In the genomic region with DNA sequence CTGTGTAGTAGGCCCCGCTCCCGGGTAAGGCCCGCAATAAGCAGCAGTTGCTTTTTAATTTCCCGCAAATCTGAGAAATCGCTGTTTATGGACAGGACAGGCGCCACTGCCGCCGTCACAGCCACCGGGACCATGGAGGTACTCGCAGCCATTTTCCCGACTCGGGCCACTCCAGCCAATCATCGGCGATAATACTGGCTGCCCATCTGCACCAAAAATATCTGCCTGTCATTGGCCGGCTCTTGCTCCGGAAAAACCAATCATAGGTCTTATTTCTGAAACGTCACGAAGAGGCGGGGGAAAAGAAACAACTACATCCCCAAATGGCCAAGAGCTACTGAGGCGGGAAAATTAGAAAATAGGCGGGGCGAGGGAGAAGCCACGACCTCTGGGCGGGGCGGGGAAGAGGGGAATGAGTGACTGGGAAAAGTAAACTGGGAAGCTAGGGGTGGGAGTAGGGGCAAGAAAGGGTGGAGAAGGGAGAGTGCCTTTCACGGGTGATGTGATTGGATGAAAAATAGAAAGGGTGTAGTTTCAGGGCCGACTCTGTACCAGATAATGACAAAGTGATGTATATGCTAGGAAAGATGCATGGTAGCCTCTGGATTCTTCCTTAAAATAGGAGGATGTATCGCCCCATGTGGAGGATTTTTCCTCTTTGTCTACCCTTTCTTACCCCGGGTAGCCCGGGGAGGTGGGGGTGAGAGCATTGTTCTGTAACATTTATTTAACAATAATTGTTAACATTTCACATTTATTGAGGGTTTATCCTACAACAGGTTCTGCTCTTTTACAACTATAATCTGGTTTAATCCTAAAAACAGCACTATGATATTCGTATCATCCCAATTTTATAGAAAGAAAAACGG, we compare ENCODE assay signal across 1 cellular context.
TF ChIP-seq lines count a peak whose summit lies in the region.

A gene with protein sequence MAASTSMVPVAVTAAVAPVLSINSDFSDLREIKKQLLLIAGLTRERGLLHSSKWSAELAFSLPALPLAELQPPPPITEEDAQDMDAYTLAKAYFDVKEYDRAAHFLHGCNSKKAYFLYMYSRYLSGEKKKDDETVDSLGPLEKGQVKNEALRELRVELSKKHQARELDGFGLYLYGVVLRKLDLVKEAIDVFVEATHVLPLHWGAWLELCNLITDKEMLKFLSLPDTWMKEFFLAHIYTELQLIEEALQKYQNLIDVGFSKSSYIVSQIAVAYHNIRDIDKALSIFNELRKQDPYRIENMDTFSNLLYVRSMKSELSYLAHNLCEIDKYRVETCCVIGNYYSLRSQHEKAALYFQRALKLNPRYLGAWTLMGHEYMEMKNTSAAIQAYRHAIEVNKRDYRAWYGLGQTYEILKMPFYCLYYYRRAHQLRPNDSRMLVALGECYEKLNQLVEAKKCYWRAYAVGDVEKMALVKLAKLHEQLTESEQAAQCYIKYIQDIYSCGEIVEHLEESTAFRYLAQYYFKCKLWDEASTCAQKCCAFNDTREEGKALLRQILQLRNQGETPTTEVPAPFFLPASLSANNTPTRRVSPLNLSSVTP (minus strand): TSS at position 163 of the 869 bp plus-strand sequence. CDS start 11 bp downstream, at position 152.

TF ChIP-seq in HepG2, 621 proteins besides CTCF, POLR2A, EP300 and RAD21 (continued from another document and continues in another):
- TF ChIP-seq ZBTB8A (CRISPR knock-in tag; IDR thresholded peaks at IDR 0.05; ENCODE audit: borderline replicate concordance, low read depth), result no peak
- peak; percentile 43; the same call in 1 of the 2 replicates for TF ChIP-seq SMAD9 (CRISPR knock-in tag; IDR thresholded peaks at IDR 0.05)
- TF ChIP-seq NFKBIZ (CRISPR knock-in tag; IDR thresholded peaks at IDR 0.05), result peak; percentile 61; the same call in 1 of the 2 replicates
- TF ChIP-seq, protein P1, sequence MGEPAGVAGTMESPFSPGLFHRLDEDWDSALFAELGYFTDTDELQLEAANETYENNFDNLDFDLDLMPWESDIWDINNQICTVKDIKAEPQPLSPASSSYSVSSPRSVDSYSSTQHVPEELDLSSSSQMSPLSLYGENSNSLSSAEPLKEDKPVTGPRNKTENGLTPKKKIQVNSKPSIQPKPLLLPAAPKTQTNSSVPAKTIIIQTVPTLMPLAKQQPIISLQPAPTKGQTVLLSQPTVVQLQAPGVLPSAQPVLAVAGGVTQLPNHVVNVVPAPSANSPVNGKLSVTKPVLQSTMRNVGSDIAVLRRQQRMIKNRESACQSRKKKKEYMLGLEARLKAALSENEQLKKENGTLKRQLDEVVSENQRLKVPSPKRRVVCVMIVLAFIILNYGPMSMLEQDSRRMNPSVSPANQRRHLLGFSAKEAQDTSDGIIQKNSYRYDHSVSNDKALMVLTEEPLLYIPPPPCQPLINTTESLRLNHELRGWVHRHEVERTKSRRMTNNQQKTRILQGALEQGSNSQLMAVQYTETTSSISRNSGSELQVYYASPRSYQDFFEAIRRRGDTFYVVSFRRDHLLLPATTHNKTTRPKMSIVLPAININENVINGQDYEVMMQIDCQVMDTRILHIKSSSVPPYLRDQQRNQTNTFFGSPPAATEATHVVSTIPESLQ (CRISPR knock-in tag; conservative IDR thresholded peaks at IDR 0.05), result no peak
- no peak for TF ChIP-seq ZBTB7A (CRISPR knock-in tag; IDR thresholded peaks at IDR 0.05)
- TF ChIP-seq ZBTB38 (CRISPR knock-in tag; IDR thresholded peaks at IDR 0.05), result 0 out of 2 replicates have a peak, but pooled peaks have one; percentile 36
- TF ChIP-seq GATAD1 (CRISPR knock-in tag; IDR thresholded peaks at IDR 0.05), result peak; percentile 98
- TF ChIP-seq ZNF431 (CRISPR knock-in tag; IDR thresholded peaks at IDR 0.05; ENCODE audit: borderline replicate concordance, low read depth), result no peak
- peak; percentile 80 for TF ChIP-seq KAT8 (CRISPR knock-in tag; IDR thresholded peaks at IDR 0.05)
- no peak for TF ChIP-seq DPF2 (CRISPR knock-in tag; IDR thresholded peaks at IDR 0.05; ENCODE audit: borderline replicate concordance, low read depth)
- TF ChIP-seq MAZ (IDR thresholded peaks at IDR 0.05; ENCODE audit: borderline replicate concordance, low read depth, low read length), result peak; percentile 57; the same call in 1 of the 2 replicates
- TF ChIP-seq MAZ (CRISPR knock-in tag; IDR thresholded peaks at IDR 0.05; ENCODE audit: low read depth), result peak; percentile 51; the same call in 1 of the 2 replicates
- TF ChIP-seq ZNF160 (CRISPR knock-in tag; IDR thresholded peaks at IDR 0.05), result no peak
- 0 out of 2 replicates have a peak, but pooled peaks have one; percentile 47 for TF ChIP-seq ZNF619 (CRISPR knock-in tag; IDR thresholded peaks at IDR 0.05)
- no peak for TF ChIP-seq MIER3 (CRISPR knock-in tag; IDR thresholded peaks at IDR 0.05; ENCODE audit: borderline replicate concordance)
- TF ChIP-seq ZNF460 (CRISPR knock-in tag; IDR thresholded peaks at IDR 0.05; ENCODE audit: borderline replicate concordance), result no peak
- TF ChIP-seq, protein P2, sequence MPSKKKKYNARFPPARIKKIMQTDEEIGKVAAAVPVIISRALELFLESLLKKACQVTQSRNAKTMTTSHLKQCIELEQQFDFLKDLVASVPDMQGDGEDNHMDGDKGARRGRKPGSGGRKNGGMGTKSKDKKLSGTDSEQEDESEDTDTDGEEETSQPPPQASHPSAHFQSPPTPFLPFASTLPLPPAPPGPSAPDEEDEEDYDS (CRISPR knock-in tag; IDR thresholded peaks at IDR 0.05), result peak; percentile 71
- no peak for TF ChIP-seq AHR (CRISPR knock-in tag; IDR thresholded peaks at IDR 0.05)
- 0 out of 2 replicates have a peak, but pooled peaks have one; percentile 19 for TF ChIP-seq ZNF343 (CRISPR knock-in tag; IDR thresholded peaks at IDR 0.05)
- no peak for TF ChIP-seq CBX1 (IDR thresholded peaks at IDR 0.05; ENCODE audit: low read depth)
- no peak for TF ChIP-seq ZNF34 (CRISPR knock-in tag; IDR thresholded peaks at IDR 0.05; ENCODE audit: borderline replicate concordance)
- TF ChIP-seq, protein P3, sequence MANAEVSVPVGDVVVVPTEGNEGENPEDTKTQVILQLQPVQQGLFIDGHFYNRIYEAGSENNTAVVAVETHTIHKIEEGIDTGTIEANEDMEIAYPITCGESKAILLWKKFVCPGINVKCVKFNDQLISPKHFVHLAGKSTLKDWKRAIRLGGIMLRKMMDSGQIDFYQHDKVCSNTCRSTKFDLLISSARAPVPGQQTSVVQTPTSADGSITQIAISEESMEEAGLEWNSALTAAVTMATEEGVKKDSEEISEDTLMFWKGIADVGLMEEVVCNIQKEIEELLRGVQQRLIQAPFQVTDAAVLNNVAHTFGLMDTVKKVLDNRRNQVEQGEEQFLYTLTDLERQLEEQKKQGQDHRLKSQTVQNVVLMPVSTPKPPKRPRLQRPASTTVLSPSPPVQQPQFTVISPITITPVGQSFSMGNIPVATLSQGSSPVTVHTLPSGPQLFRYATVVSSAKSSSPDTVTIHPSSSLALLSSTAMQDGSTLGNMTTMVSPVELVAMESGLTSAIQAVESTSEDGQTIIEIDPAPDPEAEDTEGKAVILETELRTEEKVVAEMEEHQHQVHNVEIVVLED (CRISPR knock-in tag; IDR thresholded peaks at IDR 0.05; ENCODE audit: borderline replicate concordance), result peak; percentile 40; the same call in 1 of the 2 replicates
- TF ChIP-seq, protein P4, sequence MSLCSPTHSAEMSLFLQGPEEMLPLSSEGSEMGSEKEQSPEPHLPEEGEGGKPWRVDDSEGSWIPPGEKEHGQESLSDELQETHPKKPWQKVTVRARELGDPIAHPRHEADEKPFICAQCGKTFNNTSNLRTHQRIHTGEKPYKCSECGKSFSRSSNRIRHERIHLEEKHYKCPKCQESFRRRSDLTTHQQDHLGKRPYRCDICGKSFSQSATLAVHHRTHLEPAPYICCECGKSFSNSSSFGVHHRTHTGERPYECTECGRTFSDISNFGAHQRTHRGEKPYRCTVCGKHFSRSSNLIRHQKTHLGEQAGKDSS (CRISPR knock-in tag; IDR thresholded peaks at IDR 0.05; ENCODE audit: borderline replicate concordance, low read depth), result no peak
- TF ChIP-seq BORCS8-MEF2B (CRISPR knock-in tag; IDR thresholded peaks at IDR 0.05), result peak; percentile 81
- TF ChIP-seq, protein P5, sequence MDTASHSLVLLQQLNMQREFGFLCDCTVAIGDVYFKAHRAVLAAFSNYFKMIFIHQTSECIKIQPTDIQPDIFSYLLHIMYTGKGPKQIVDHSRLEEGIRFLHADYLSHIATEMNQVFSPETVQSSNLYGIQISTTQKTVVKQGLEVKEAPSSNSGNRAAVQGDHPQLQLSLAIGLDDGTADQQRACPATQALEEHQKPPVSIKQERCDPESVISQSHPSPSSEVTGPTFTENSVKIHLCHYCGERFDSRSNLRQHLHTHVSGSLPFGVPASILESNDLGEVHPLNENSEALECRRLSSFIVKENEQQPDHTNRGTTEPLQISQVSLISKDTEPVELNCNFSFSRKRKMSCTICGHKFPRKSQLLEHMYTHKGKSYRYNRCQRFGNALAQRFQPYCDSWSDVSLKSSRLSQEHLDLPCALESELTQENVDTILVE (CRISPR knock-in tag; IDR thresholded peaks at IDR 0.05), result no peak; the same call in 1 of the 2 replicates
- TF ChIP-seq ZNF567 (CRISPR knock-in tag; IDR thresholded peaks at IDR 0.05; ENCODE audit: borderline replicate concordance), result 0 out of 2 replicates have a peak, but pooled peaks have one; percentile 52
- TF ChIP-seq GATA4 (IDR thresholded peaks at IDR 0.05; ENCODE audit: borderline replicate concordance, low read depth), result no peak
- TF ChIP-seq, protein P6, sequence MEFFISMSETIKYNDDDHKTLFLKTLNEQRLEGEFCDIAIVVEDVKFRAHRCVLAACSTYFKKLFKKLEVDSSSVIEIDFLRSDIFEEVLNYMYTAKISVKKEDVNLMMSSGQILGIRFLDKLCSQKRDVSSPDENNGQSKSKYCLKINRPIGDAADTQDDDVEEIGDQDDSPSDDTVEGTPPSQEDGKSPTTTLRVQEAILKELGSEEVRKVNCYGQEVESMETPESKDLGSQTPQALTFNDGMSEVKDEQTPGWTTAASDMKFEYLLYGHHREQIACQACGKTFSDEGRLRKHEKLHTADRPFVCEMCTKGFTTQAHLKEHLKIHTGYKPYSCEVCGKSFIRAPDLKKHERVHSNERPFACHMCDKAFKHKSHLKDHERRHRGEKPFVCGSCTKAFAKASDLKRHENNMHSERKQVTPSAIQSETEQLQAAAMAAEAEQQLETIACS (CRISPR knock-in tag; IDR thresholded peaks at IDR 0.05), result no peak
- TF ChIP-seq, protein P7, sequence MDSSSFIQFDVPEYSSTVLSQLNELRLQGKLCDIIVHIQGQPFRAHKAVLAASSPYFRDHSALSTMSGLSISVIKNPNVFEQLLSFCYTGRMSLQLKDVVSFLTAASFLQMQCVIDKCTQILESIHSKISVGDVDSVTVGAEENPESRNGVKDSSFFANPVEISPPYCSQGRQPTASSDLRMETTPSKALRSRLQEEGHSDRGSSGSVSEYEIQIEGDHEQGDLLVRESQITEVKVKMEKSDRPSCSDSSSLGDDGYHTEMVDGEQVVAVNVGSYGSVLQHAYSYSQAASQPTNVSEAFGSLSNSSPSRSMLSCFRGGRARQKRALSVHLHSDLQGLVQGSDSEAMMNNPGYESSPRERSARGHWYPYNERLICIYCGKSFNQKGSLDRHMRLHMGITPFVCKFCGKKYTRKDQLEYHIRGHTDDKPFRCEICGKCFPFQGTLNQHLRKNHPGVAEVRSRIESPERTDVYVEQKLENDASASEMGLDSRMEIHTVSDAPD (CRISPR knock-in tag; IDR thresholded peaks at IDR 0.05), result no peak
- TF ChIP-seq HNRNPK (IDR thresholded peaks at IDR 0.05; ENCODE audit: low read depth, low read length, poor library complexity, severe bottlenecking), result peak; percentile 85
- TF ChIP-seq, protein P8, sequence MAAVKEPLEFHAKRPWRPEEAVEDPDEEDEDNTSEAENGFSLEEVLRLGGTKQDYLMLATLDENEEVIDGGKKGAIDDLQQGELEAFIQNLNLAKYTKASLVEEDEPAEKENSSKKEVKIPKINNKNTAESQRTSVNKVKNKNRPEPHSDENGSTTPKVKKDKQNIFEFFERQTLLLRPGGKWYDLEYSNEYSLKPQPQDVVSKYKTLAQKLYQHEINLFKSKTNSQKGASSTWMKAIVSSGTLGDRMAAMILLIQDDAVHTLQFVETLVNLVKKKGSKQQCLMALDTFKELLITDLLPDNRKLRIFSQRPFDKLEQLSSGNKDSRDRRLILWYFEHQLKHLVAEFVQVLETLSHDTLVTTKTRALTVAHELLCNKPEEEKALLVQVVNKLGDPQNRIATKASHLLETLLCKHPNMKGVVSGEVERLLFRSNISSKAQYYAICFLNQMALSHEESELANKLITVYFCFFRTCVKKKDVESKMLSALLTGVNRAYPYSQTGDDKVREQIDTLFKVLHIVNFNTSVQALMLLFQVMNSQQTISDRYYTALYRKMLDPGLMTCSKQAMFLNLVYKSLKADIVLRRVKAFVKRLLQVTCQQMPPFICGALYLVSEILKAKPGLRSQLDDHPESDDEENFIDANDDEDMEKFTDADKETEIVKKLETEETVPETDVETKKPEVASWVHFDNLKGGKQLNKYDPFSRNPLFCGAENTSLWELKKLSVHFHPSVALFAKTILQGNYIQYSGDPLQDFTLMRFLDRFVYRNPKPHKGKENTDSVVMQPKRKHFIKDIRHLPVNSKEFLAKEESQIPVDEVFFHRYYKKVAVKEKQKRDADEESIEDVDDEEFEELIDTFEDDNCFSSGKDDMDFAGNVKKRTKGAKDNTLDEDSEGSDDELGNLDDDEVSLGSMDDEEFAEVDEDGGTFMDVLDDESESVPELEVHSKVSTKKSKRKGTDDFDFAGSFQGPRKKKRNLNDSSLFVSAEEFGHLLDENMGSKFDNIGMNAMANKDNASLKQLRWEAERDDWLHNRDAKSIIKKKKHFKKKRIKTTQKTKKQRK (IDR thresholded peaks at IDR 0.05; ENCODE audit: low read length), result no peak
- TF ChIP-seq ZNF234 (CRISPR knock-in tag; conservative IDR thresholded peaks at IDR 0.05), result no peak
- 0 out of 2 replicates have a peak, but pooled peaks have one; percentile 32 for TF ChIP-seq HNRNPL (IDR thresholded peaks at IDR 0.05; ENCODE audit: low read depth, low read length)
- TF ChIP-seq SAFB2 (CRISPR knock-in tag; IDR thresholded peaks at IDR 0.05; ENCODE audit: borderline replicate concordance, low read depth), result no peak
- TF ChIP-seq SMYD3 (CRISPR knock-in tag; IDR thresholded peaks at IDR 0.05), result peak; percentile 72; the same call in 1 of the 2 replicates
- TF ChIP-seq, protein P9, sequence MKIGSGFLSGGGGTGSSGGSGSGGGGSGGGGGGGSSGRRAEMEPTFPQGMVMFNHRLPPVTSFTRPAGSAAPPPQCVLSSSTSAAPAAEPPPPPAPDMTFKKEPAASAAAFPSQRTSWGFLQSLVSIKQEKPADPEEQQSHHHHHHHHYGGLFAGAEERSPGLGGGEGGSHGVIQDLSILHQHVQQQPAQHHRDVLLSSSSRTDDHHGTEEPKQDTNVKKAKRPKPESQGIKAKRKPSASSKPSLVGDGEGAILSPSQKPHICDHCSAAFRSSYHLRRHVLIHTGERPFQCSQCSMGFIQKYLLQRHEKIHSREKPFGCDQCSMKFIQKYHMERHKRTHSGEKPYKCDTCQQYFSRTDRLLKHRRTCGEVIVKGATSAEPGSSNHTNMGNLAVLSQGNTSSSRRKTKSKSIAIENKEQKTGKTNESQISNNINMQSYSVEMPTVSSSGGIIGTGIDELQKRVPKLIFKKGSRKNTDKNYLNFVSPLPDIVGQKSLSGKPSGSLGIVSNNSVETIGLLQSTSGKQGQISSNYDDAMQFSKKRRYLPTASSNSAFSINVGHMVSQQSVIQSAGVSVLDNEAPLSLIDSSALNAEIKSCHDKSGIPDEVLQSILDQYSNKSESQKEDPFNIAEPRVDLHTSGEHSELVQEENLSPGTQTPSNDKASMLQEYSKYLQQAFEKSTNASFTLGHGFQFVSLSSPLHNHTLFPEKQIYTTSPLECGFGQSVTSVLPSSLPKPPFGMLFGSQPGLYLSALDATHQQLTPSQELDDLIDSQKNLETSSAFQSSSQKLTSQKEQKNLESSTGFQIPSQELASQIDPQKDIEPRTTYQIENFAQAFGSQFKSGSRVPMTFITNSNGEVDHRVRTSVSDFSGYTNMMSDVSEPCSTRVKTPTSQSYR (CRISPR knock-in tag; IDR thresholded peaks at IDR 0.05; ENCODE audit: borderline replicate concordance), result no peak
- TF ChIP-seq HNRNPLL (IDR thresholded peaks at IDR 0.05; ENCODE audit: low read depth, low read length, poor library complexity, severe bottlenecking), result no peak
- TF ChIP-seq ZFYVE20 (CRISPR knock-in tag; IDR thresholded peaks at IDR 0.05; ENCODE audit: borderline replicate concordance, low read depth), result no peak
- TF ChIP-seq EHMT2 (IDR thresholded peaks at IDR 0.05; ENCODE audit: borderline replicate concordance, low read depth, low read length), result no peak
- no peak for TF ChIP-seq SP140L (CRISPR knock-in tag; IDR thresholded peaks at IDR 0.05; ENCODE audit: borderline replicate concordance)
